ENCODE assay signal across 8 cellular contexts in genomic region chr15:98800437-98801233, GRCh38.
DNase-seq lines count a peak whose midpoint lies in the region; ATAC-seq, FAIRE-seq and TF ChIP-seq lines count a peak whose summit lies in the region.

No MANE protein-coding gene starts in this region.

- H3K9ac ChIP-seq in keratinocyte (ENCODE audit: control insufficient read depth, extremely low read depth, insufficient read depth, low read length) = peak overlapping the region; percentile 57

- DNase-seq in A172 (ENCODE audit: low spot score) = peak; percentile 87
- DNase-seq in HEK293T (ENCODE audit: extremely low spot score) = peak; percentile 64
- peak; percentile 54 for DNase-seq in NOMO-1 treated with dmso at 0.1 percent for 144 hours (lab: John Stamatoyannopoulos, UW; ENCODE audit: unreplicated experiment)
- DNase-seq in caudate nucleus (lab: John Stamatoyannopoulos, UW) = peak in 56 of 61 donors; percentile 9 to 91 (median 64)
- no peak for DNase-seq in keratinocyte (ENCODE audit: low read depth, low spot score)
- no peak for DNase-seq in stimulated activated naive CD8-positive, alpha-beta T cell treated with anti-CD3 and anti-CD28 coated beads, Interleukin-15, amount 100 ng/mL, for 72 hours
- DNase-seq in GM10248 (ENCODE audit: extremely low spot score) = no peak
- no peak for DNase-seq in GM13977 (ENCODE audit: low spot score)

- peaks cover 87% of the 10 kb centered on the region for H3K79me2 ChIP-seq in keratinocyte (ENCODE audit: control insufficient read depth, insufficient read depth, low read length)

- peaks cover 10% of the 10 kb centered on the region for H3K9me1 ChIP-seq in keratinocyte (ENCODE audit: control insufficient read depth, extremely low read depth, insufficient read depth, low read length)

- ATAC-seq in stimulated activated naive CD8-positive, alpha-beta T cell treated with anti-CD3 and anti-CD28 coated beads, Interleukin-15, amount 100 ng/mL, for 72 hours = no peak

- H3K27ac Mint-ChIP-seq in stimulated activated naive CD8-positive, alpha-beta T cell treated with anti-CD3 and anti-CD28 coated beads, Interleukin-15, amount 100 ng/mL, for 72 hours = peak overlapping the region in 1 of 2 donors; percentile 86

- no peak overlapping the region for H2AFZ ChIP-seq in keratinocyte (ENCODE audit: control insufficient read depth, low read length)

- dilution Hi-C loops in keratinocyte (cut with MboI; ENCODE audit: extremely low pct_ligation_motif_present, low sequenced_read_pairs) = no loop called here

- H3K9me3 Mint-ChIP-seq in stimulated activated naive CD8-positive, alpha-beta T cell treated with anti-CD3 and anti-CD28 coated beads, Interleukin-15, amount 100 ng/mL, for 72 hours = no peaks in the 10 kb centered on the region

- peak; percentile 55 for FAIRE-seq in keratinocyte (lab: Jason Lieb, UNC)

- peaks cover 45% of the 10 kb centered on the region for H3K4me1 ChIP-seq in keratinocyte (ENCODE audit: control insufficient read depth, extremely low read depth, insufficient read depth, low read length)

- peak overlapping the region; percentile 78 for H3K4me2 ChIP-seq in keratinocyte (ENCODE audit: control insufficient read depth, extremely low read depth, insufficient read depth, low read depth, low read length)

- no peaks in the 10 kb centered on the region for H3K27me3 Mint-ChIP-seq in stimulated activated naive CD8-positive, alpha-beta T cell treated with anti-CD3 and anti-CD28 coated beads, Interleukin-15, amount 100 ng/mL, for 72 hours

- H3K4me3 ChIP-seq in keratinocyte (ENCODE audit: control insufficient read depth in 2 of 3, extremely low read depth in 1 of 3, insufficient read depth in 2 of 3, low read depth in 1 of 3, low read length in 3 of 3) = peak overlapping the region in 2 of 3 experiments; percentile 29 to 39

- no peaks in the 10 kb centered on the region for H3K27me3 ChIP-seq in keratinocyte (ENCODE audit: control insufficient read depth, extremely low read depth, insufficient read depth, low read length)

- H3K27ac ChIP-seq in caudate nucleus (ENCODE audit: low read depth, low read length) = peak overlapping the region; percentile 65
- peak overlapping the region; percentile 58 for H3K27ac ChIP-seq in keratinocyte (ENCODE audit: control insufficient read depth, insufficient read depth, low read length)

- POLR2A ChIA-PET in HEK293T (lab: Yijun Ruan, JAX) = interaction anchor here (0.8 kb wide), 1 partner anchor 23 kb away, joined by 3 read pairs; no protein-coding TSS in a partner anchor
- POLR2A ChIA-PET in GM10248 (lab: Yijun Ruan, JAX) = no interaction called here

- H3K4me3 Mint-ChIP-seq in stimulated activated naive CD8-positive, alpha-beta T cell treated with anti-CD3 and anti-CD28 coated beads, Interleukin-15, amount 100 ng/mL, for 72 hours = peak overlapping the region; percentile 57 to 78

- TF ChIP-seq CTCF in keratinocyte (optimal IDR thresholded peaks at IDR 0.05 in 1 of 3, IDR thresholded peaks at IDR 0.05 in 1 of 3, conservative IDR thresholded peaks at IDR 0.05 in 1 of 3; ENCODE audit: extremely low read depth in 1 of 3, insufficient read depth in 2 of 3, low read length in 3 of 3) = no peak
- TF ChIP-seq CTCF in GM10248 (IDR thresholded peaks at IDR 0.05; ENCODE audit: control extremely low read depth, extremely low read depth, low read depth, missing control alignments) = no peak
- TF ChIP-seq CTCF in GM13977 (IDR thresholded peaks at IDR 0.05; ENCODE audit: extremely low read depth, insufficient read depth, missing control alignments) = no peak

- peaks cover 26% of the 10 kb centered on the region for H4K20me1 ChIP-seq in keratinocyte (ENCODE audit: control insufficient read depth, extremely low read depth, insufficient read depth, low read length)

- peaks cover 64% of the 10 kb centered on the region for H3K4me1 Mint-ChIP-seq in stimulated activated naive CD8-positive, alpha-beta T cell treated with anti-CD3 and anti-CD28 coated beads, Interleukin-15, amount 100 ng/mL, for 72 hours

- H3K36me3 ChIP-seq in keratinocyte (ENCODE audit: control insufficient read depth in 2 of 2, extremely low read depth in 1 of 2, insufficient read depth in 2 of 2, low read length in 2 of 2) = no peaks in the 10 kb centered on the region

- in situ Hi-C loops in GM13977 (cut with MboI; ENCODE audit: low pct_unique_long_range_greater_than_20kb, low sequenced_read_pairs, unreplicated experiment) = no loop called here

- no peaks in the 10 kb centered on the region for H3K9me3 ChIP-seq in keratinocyte (ENCODE audit: control insufficient read depth, low read depth, low read length)

- CTCF ChIA-PET in HEK293T (lab: Yijun Ruan, JAX) (interaction anchor here (0.6 to 1.7 kb wide), 2 partner anchors 22 to 51 kb away, joined by 4 to 7 read pairs; no protein-coding TSS in a partner anchor), GM10248 (lab: Yijun Ruan, JAX) (interaction anchor here (1.7 kb wide), 1 partner anchor 10 kb away, joined by 4 read pairs; no protein-coding TSS in a partner anchor)

TF ChIP-seq in HEK293T, 16 proteins besides CTCF, POLR2A, EP300 and RAD21:
- TF ChIP-seq SP1 (IDR thresholded peaks at IDR 0.05) (no peak), FOXA1 (IDR thresholded peaks at IDR 0.05) (no peak), HDGF (IDR thresholded peaks at IDR 0.05; ENCODE audit: borderline replicate concordance) (no peak), NFRKB (IDR thresholded peaks at IDR 0.05) (no peak), SUZ12 (IDR thresholded peaks at IDR 0.05) (no peak), ELF4 (IDR thresholded peaks at IDR 0.05) (no peak), BHLHE40 (IDR thresholded peaks at IDR 0.05; ENCODE audit: borderline replicate concordance) (no peak), FOXK2 (IDR thresholded peaks at IDR 0.05) (no peak)
- TF ChIP-seq, protein P1, sequence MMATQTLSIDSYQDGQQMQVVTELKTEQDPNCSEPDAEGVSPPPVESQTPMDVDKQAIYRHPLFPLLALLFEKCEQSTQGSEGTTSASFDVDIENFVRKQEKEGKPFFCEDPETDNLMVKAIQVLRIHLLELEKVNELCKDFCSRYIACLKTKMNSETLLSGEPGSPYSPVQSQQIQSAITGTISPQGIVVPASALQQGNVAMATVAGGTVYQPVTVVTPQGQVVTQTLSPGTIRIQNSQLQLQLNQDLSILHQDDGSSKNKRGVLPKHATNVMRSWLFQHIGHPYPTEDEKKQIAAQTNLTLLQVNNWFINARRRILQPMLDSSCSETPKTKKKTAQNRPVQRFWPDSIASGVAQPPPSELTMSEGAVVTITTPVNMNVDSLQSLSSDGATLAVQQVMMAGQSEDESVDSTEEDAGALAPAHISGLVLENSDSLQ (IDR thresholded peaks at IDR 0.05) = no peak

Comparison
In these comparisons a context has a peak if more than half of its experiments do, and no peak if none do; other contexts are left out.
1. DNase-seq: peak in A172 (single experiment), HEK293T (single experiment), NOMO-1 treated with dmso at 0.1 percent for 144 hours (single experiment) and caudate nucleus (56 of 61); none in keratinocyte (single experiment), stimulated activated naive CD8-positive, alpha-beta T cell treated with anti-CD3 and anti-CD28 coated beads, Interleukin-15, amount 100 ng/mL, for 72 hours (0 of 2), GM10248 (single experiment) and GM13977 (single experiment).